ENCODE assay signal across 15 cellular contexts in genomic region chr21:29335720-29336119, GRCh38. TPM values are rescaled to one million over a fixed set of nuclear protein-coding genes. Genes with fewer than 3 reads are reported as not detected.
DNase-seq lines count a peak whose midpoint lies in the region; ATAC-seq, FAIRE-seq and TF ChIP-seq lines count a peak whose summit lies in the region.
"Had no signal": no experiment of that assay in that cellular context is flagged by ENCODE, and none has a peak within 500 bp of the region (broad histone marks: within the 10 kb centered on the region; RNA-seq: fewer than 3 reads in every experiment).

No MANE protein-coding gene starts in this region.

- DNase-seq in activated naive CD4-positive, alpha-beta T cell treated with anti-CD3 and anti-CD28 coated beads, Interleukin-2, amount 50 U/mL, for 16 hours = no peak
- DNase-seq in RPMI7951 (ENCODE audit: low read depth) = peak; percentile 8
- DNase-seq in erythroblast (lab: John Stamatoyannopoulos, UW) = peak; percentile 18 to 29
- DNase-seq in frontal cortex (ENCODE audit: low spot score in 2 of 2) = no peak
- no peak for DNase-seq in NCI-H748 (lab: John Stamatoyannopoulos, UW; ENCODE audit: unreplicated experiment)
- DNase-seq: ACHN; activated CD8-positive, alpha-beta memory T cell treated with anti-CD3 and anti-CD28 coated beads for 24 hours; activated naive CD4-positive, alpha-beta T cell treated with anti-CD3 and anti-CD28 coated beads, Interleukin-2, amount 10 ng/mL, durations not matched to agents 7 days and 5 days; MM.1S; Peyer's patch; T1000 had no signal

- no peaks in the 10 kb centered on the region for H3K27me3 Mint-ChIP-seq in activated naive CD4-positive, alpha-beta T cell treated with anti-CD3 and anti-CD28 coated beads, Interleukin-2, amount 50 U/mL, for 24 hours
- H3K27me3 Mint-ChIP-seq: activated naive CD4-positive, alpha-beta T cell treated with anti-CD3 and anti-CD28 coated beads, Interleukin-2, amount 10 ng/mL, durations not matched to agents 7 days and 5 days had no signal

- H3K4me3 ChIP-seq in skeletal muscle satellite cell (ENCODE audit: low read length) (peak overlapping the region; percentile 8), gastroesophageal sphincter (no peak overlapping the region)
- H3K4me3 ChIP-seq: coronary artery, Peyer's patch had no signal

- no peak overlapping the region for H3K4me3 Mint-ChIP-seq in activated naive CD4-positive, alpha-beta T cell treated with anti-CD3 and anti-CD28 coated beads, Interleukin-2, amount 50 U/mL, for 24 hours
- H3K4me3 Mint-ChIP-seq: activated naive CD4-positive, alpha-beta T cell treated with anti-CD3 and anti-CD28 coated beads, Interleukin-2, amount 10 ng/mL, durations not matched to agents 7 days and 5 days had no signal

- WGBS in gastroesophageal sphincter (ENCODE audit: low coverage in 1 of 2), 2 donors = 52 to 75% methylated on average over 3 of the region's 3 CpGs

- peaks cover 36% of the 10 kb centered on the region for H3K4me1 Mint-ChIP-seq in activated naive CD4-positive, alpha-beta T cell treated with anti-CD3 and anti-CD28 coated beads, Interleukin-2, amount 50 U/mL, for 24 hours
- H3K4me1 Mint-ChIP-seq: activated naive CD4-positive, alpha-beta T cell treated with anti-CD3 and anti-CD28 coated beads, Interleukin-2, amount 10 ng/mL, durations not matched to agents 7 days and 5 days had no signal

- TF ChIP-seq CTCF in gastroesophageal sphincter (IDR thresholded peaks at IDR 0.05) = no peak

- H3K9me3 Mint-ChIP-seq in activated naive CD4-positive, alpha-beta T cell treated with anti-CD3 and anti-CD28 coated beads, Interleukin-2, amount 50 U/mL, for 24 hours = no peaks in the 10 kb centered on the region
- H3K9me3 Mint-ChIP-seq: activated naive CD4-positive, alpha-beta T cell treated with anti-CD3 and anti-CD28 coated beads, Interleukin-2, amount 10 ng/mL, durations not matched to agents 7 days and 5 days had no signal

- FAIRE-seq in frontal cortex (lab: Jason Lieb, UNC) = no peak

- no peak for TF ChIP-seq EP300 in gastroesophageal sphincter (IDR thresholded peaks at IDR 0.05)

- H3K36me3 Mint-ChIP-seq in activated naive CD4-positive, alpha-beta T cell treated with anti-CD3 and anti-CD28 coated beads, Interleukin-2, amount 50 U/mL, for 24 hours = peaks cover 21% of the 10 kb centered on the region

- no peak overlapping the region for H3K27ac ChIP-seq in gastroesophageal sphincter
- H3K27ac ChIP-seq: Peyer's patch had no signal

- H3K4me2 ChIP-seq in skeletal muscle satellite cell (ENCODE audit: low read length) = peak overlapping the region; percentile 50

- no peaks in the 10 kb centered on the region for H3K27me3 ChIP-seq in skeletal muscle satellite cell (ENCODE audit: control insufficient read depth, insufficient read depth, low read length)
- no peaks in the 10 kb centered on the region for H3K27me3 ChIP-seq in gastroesophageal sphincter
- H3K27me3 ChIP-seq: Peyer's patch had no signal

- peak overlapping the region; percentile 16 for H3K27ac Mint-ChIP-seq in activated naive CD4-positive, alpha-beta T cell treated with anti-CD3 and anti-CD28 coated beads, Interleukin-2, amount 50 U/mL, for 24 hours
- H3K27ac Mint-ChIP-seq: activated naive CD4-positive, alpha-beta T cell treated with anti-CD3 and anti-CD28 coated beads, Interleukin-2, amount 10 ng/mL, durations not matched to agents 7 days and 5 days had no signal

- TF ChIP-seq POLR2A in erythroblast (IDR thresholded peaks at IDR 0.05; ENCODE audit: low read length) (no peak), gastroesophageal sphincter (IDR thresholded peaks at IDR 0.05) (no peak)

- H3K9ac ChIP-seq in skeletal muscle satellite cell (ENCODE audit: low read depth, low read length) = peak overlapping the region; percentile 66

- H3K36me3 ChIP-seq in skeletal muscle satellite cell (ENCODE audit: insufficient read depth, low read length) (peaks cover 19% of the 10 kb centered on the region), gastroesophageal sphincter (peaks cover 0 to 12% of the 10 kb centered on the region in 2 donors)

- peaks cover 67% of the 10 kb centered on the region for H3K4me1 ChIP-seq in skeletal muscle satellite cell (ENCODE audit: control insufficient read depth, insufficient read depth, low read length)
- H3K4me1 ChIP-seq in gastroesophageal sphincter = peaks cover 0 to 51% (median 0%) of the 10 kb centered on the region in 3 donors
- H3K4me1 ChIP-seq: Peyer's patch had no signal

- no peak for ATAC-seq in gastroesophageal sphincter

- H3K9me3 ChIP-seq in skeletal muscle satellite cell (replicated peaks; ENCODE audit: low read length) = no peaks in the 10 kb centered on the region
- H3K9me3 ChIP-seq in gastroesophageal sphincter = no peaks in the 10 kb centered on the region
- H3K9me3 ChIP-seq: Peyer's patch had no signal

RNA-seq across cellular contexts. Expression of gene BACH1, which starts 37.0 kb away (rescaled TPM):
- 25.9 and 29.9 TPM in 2 replicates for total RNA-seq in RPMI7951 (2014; rRNA removed; shearing (Covaris generic))
- 40.6 and 46.4 TPM in 2 replicates for total RNA-seq in skeletal muscle satellite cell (2012; rRNA removed)
- 136 TPM for total RNA-seq in frontal cortex
- 10 to 100 TPM; 43.6 to 60.9 (median 52.3) TPM for total RNA-seq in gastroesophageal sphincter

Comparison
In these comparisons a context has a peak if more than half of its experiments do, and no peak if none do; other contexts are left out.
1. DNase-seq: peak in RPMI7951 (single experiment) and erythroblast (2 of 2); none in activated naive CD4-positive, alpha-beta T cell treated with anti-CD3 and anti-CD28 coated beads, Interleukin-2, amount 50 U/mL, for 16 hours (single experiment), frontal cortex (0 of 2) and NCI-H748 (single experiment).